In the genomic region with DNA sequence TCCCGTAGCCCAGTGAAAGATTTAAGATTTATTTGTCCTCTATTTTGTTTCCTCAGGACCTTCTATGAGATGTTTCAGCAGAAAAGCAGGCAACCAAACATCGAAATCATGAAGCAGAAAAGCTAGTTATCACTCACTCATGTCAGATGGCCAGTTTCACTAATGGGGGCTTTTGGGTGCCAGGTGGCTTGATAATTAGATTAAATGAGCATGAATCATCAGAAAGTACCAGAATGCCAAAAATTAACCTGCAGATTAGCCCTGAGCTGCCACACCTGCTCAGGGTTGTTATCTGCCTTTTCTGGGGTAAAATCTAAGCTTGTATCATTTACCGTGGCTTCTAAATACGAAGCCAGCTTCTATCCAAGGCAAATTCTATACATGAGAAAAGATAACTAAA, we compare ENCODE assay signal across 16 cellular contexts.
A peak's percentile ranks its signal among the peaks of the same experiment; 100 is the strongest.
DNase-seq lines count a peak whose midpoint lies in the region; ATAC-seq and TF ChIP-seq lines count a peak whose summit lies in the region.
"Had no signal": no experiment of that assay in that cellular context is flagged by ENCODE, and none has a peak within 500 bp of the region (broad histone marks: within the 10 kb centered on the region; RNA-seq: fewer than 3 reads in every experiment).

No MANE protein-coding gene starts in this region.

- peaks cover 14% of the 10 kb centered on the region; the same call in 1 of the 2 replicates for H3K4me1 ChIP-seq in BE2C

- no peaks in the 10 kb centered on the region for H3K36me3 ChIP-seq in BE2C

- H3K36me3 Mint-ChIP-seq in activated T-helper 1 cell treated with anti-CD3 and anti-CD28 coated beads, Interleukin-12 subunit alpha, Interleukin-12 subunit beta, Interleukin-2, Interleukin-4 antibody, amounts not matched to agents 30 ng/mL and 10 ng/mL and 1 ng/mL, durations not matched to agents 14 hours and 24 hours and 36 hours (ENCODE audit: low read depth) = no peaks in the 10 kb centered on the region
- H3K36me3 Mint-ChIP-seq: CD4-positive, alpha-beta memory T cell had no signal

- no peak overlapping the region for H3K27ac Mint-ChIP-seq in activated T-helper 1 cell treated with anti-CD3 and anti-CD28 coated beads, Interleukin-12 subunit alpha, Interleukin-12 subunit beta, Interleukin-2, Interleukin-4 antibody, amounts not matched to agents 30 ng/mL and 10 ng/mL and 1 ng/mL, durations not matched to agents 14 hours and 24 hours and 36 hours
- H3K27ac Mint-ChIP-seq: CD4-positive, alpha-beta memory T cell had no signal

- no peaks in the 10 kb centered on the region for H3K9me3 Mint-ChIP-seq in activated T-helper 1 cell treated with anti-CD3 and anti-CD28 coated beads, Interleukin-12 subunit alpha, Interleukin-12 subunit beta, Interleukin-2, Interleukin-4 antibody, amounts not matched to agents 30 ng/mL and 10 ng/mL and 1 ng/mL, durations not matched to agents 14 hours and 24 hours and 36 hours

- no peaks in the 10 kb centered on the region for H3K4me1 Mint-ChIP-seq in activated T-helper 1 cell treated with anti-CD3 and anti-CD28 coated beads, Interleukin-12 subunit alpha, Interleukin-12 subunit beta, Interleukin-2, Interleukin-4 antibody, amounts not matched to agents 30 ng/mL and 10 ng/mL and 1 ng/mL, durations not matched to agents 14 hours and 24 hours and 36 hours (ENCODE audit: low read depth)
- H3K4me1 Mint-ChIP-seq: CD4-positive, alpha-beta memory T cell had no signal

- peaks cover 2% of the 10 kb centered on the region for H3K27me3 Mint-ChIP-seq in activated T-helper 1 cell treated with anti-CD3 and anti-CD28 coated beads, Interleukin-12 subunit alpha, Interleukin-12 subunit beta, Interleukin-2, Interleukin-4 antibody, amounts not matched to agents 30 ng/mL and 10 ng/mL and 1 ng/mL, durations not matched to agents 14 hours and 24 hours and 36 hours (ENCODE audit: insufficient read depth)
- H3K27me3 Mint-ChIP-seq: CD4-positive, alpha-beta memory T cell had no signal

- intact Hi-C loops in activated T-helper 1 cell treated with anti-CD3 and anti-CD28 coated beads, Interleukin-12 subunit alpha, Interleukin-12 subunit beta, Interleukin-2, Interleukin-4 antibody, amounts not matched to agents 30 ng/mL and 10 ng/mL and 1 ng/mL, durations not matched to agents 14 hours and 24 hours and 36 hours (cut with micrococcal nuclease) = no loop called here

- H3K4me3 Mint-ChIP-seq in activated T-helper 1 cell treated with anti-CD3 and anti-CD28 coated beads, Interleukin-12 subunit alpha, Interleukin-12 subunit beta, Interleukin-2, Interleukin-4 antibody, amounts not matched to agents 30 ng/mL and 10 ng/mL and 1 ng/mL, durations not matched to agents 14 hours and 24 hours and 36 hours = no peak overlapping the region
- H3K4me3 Mint-ChIP-seq: CD4-positive, alpha-beta memory T cell had no signal

- ATAC-seq in GM18868 (IDR thresholded peaks at IDR 0.05; ENCODE audit: unreplicated experiment) (peak; percentile 44), HG03159 (IDR thresholded peaks at IDR 0.05; ENCODE audit: unreplicated experiment) (peak; percentile 40)
- ATAC-seq: K562 had no signal

- DNase-seq in BE2C (peak; percentile 45), SK-N-DZ (ENCODE audit: low spot score) (peak; percentile 89), GM19238 (ENCODE audit: insufficient read length, low spot score) (no peak), CD1c-positive myeloid dendritic cell (ENCODE audit: extremely low spot score) (no peak)
- DNase-seq in activated T-helper 1 cell treated with anti-CD3 and anti-CD28 coated beads, Interleukin-12 subunit alpha, Interleukin-12 subunit beta, Interleukin-2, Interleukin-4 antibody, amounts not matched to agents 30 ng/mL and 10 ng/mL and 1 ng/mL, durations not matched to agents 14 hours and 24 hours and 36 hours (ENCODE audit: low spot score) = no peak
- DNase-seq: ACHN; CD4-positive, alpha-beta memory T cell; DMS153; DMS79; GDM1; GM23248; HCEC 1CT; IMR-90 had no signal

- no peaks in the 10 kb centered on the region for H3K27me3 ChIP-seq in BE2C

- H3K9me3 ChIP-seq in BE2C = no peaks in the 10 kb centered on the region

- TF ChIP-seq CTCF in BE2C (IDR thresholded peaks at IDR 0.05; ENCODE audit: low read depth, low read length) = no peak

- H3K4me3 ChIP-seq in BE2C (ENCODE audit: low read depth, low read length) = no peak overlapping the region
- H3K4me3 ChIP-seq: GM23248, K562 had no signal

Comparison
In these comparisons a context has a peak if more than half of its experiments do, and no peak if none do; other contexts are left out.
1. DNase-seq: peak in BE2C (single experiment) and SK-N-DZ (single experiment); none in GM19238 (single experiment), CD1c-positive myeloid dendritic cell (single experiment) and activated T-helper 1 cell treated with anti-CD3 and anti-CD28 coated beads, Interleukin-12 subunit alpha, Interleukin-12 subunit beta, Interleukin-2, Interleukin-4 antibody, amounts not matched to agents 30 ng/mL and 10 ng/mL and 1 ng/mL, durations not matched to agents 14 hours and 24 hours and 36 hours (single experiment).